In the genomic region with DNA sequence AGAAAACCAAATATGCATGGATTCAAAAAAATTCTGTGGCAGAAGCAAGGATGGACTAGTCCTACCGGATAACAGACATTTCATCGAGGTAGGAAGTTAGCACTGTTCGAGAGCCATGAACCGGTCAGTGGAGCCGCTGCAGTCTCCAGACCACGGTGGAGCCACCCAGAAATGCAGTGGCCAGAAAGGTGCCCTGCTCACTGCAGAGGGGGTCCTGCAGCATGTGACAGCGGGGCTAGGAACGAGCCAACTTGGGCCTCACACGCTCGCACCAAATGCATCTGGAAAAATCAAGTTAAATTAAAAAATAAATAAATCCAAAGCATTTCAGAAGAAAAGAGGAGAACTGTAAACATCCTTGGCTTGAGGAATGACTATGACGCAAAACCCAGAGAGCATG, we compare ENCODE assay signal across 31 cellular contexts. TPM values are rescaled to one million over a fixed set of nuclear protein-coding genes. Genes with fewer than 3 reads are reported as not detected.
"Had no signal": no experiment of that assay in that cellular context is flagged by ENCODE, and none has a peak within 500 bp of the region (broad histone marks: within the 10 kb centered on the region; RNA-seq: fewer than 3 reads in every experiment).

No MANE protein-coding gene starts in this region.

- H3K9me3 ChIP-seq: heart left ventricle, left lung, lower lobe of right lung, neutrophil, ovary, prostate gland, tibial nerve, vagina had no signal

- H3K9me3 Mint-ChIP-seq: mesothelial cell of epicardium; natural killer cell; nephron progenitor cell; neural progenitor cell; stimulated activated naive CD8-positive, alpha-beta T cell treated with anti-CD3 and anti-CD28 coated beads, Interleukin-15, amount 100 ng/mL, for 72 hours; type B pancreatic cell had no signal

- H3K4me3 ChIP-seq: heart left ventricle, hepatocyte, left lung, lower lobe of right lung, neural progenitor cell, ovary, prostate gland, skin epidermis, tibial nerve, vagina had no signal

- H3K27me3 ChIP-seq: neural progenitor cell, ovary, vagina had no signal

- H3K27ac Mint-ChIP-seq: mesothelial cell of epicardium; naive B cell; natural killer cell; nephron progenitor cell; stimulated activated memory B cell treated with anti-CD40 and anti-IgM and Interleukin-4, amounts not matched to agents 10 μg/mL and 1 μg/mL and 100 μg/mL, for 72 hours; type B pancreatic cell had no signal

- H3K79me2 ChIP-seq: hepatocyte had no signal

- H3K4me3 Mint-ChIP-seq: mesothelial cell of epicardium; naive B cell; natural killer cell; nephron progenitor cell; stimulated activated memory B cell treated with anti-CD40 and anti-IgM and Interleukin-4, amounts not matched to agents 10 μg/mL and 1 μg/mL and 100 μg/mL, for 72 hours; stimulated activated naive CD8-positive, alpha-beta T cell treated with anti-CD3 and anti-CD28 coated beads, Interleukin-15, amount 100 ng/mL, for 72 hours; type B pancreatic cell had no signal

- H3K36me3 ChIP-seq: heart left ventricle, left lung, lower lobe of right lung, neural progenitor cell, neutrophil, ovary, prostate gland, tibial nerve, vagina had no signal

- DNase-seq: heart left ventricle; kidney glomerular epithelial cell; left cardiac atrium; left lung; lower lobe of right lung; mammary epithelial cell; mesenchymal stem cell; naive B cell; natural killer cell; nephron progenitor cell; occipital lobe; ovary; retina; right cardiac atrium; stimulated activated CD4-positive, alpha-beta T cell treated with anti-CD3 and anti-CD28 coated beads, Interleukin-12 subunit alpha, Interleukin-12 subunit beta, amount 100 ng/mL, for 4 hours; stimulated activated CD4-positive, alpha-beta T cell treated with anti-CD3 and anti-CD28 coated beads, Interleukin-4, amount 100 ng/mL, for 4 hours; stimulated activated CD8-positive, alpha-beta memory T cell treated with anti-CD3 and anti-CD28 coated beads, Interleukin-4, amount 100 ng/mL, for 48 hours; stimulated activated naive CD4-positive, alpha-beta T cell treated with Interleukin-2 at 50 U/mL for 16 hours; stimulated activated naive CD8-positive, alpha-beta T cell treated with anti-CD3 and anti-CD28 coated beads, Interleukin-15, amount 100 ng/mL, for 72 hours; substantia nigra had no signal

- H3K9ac ChIP-seq: neural progenitor cell had no signal

- ATAC-seq: heart left ventricle; left cardiac atrium; left lung; lower lobe of right lung; natural killer cell; right cardiac atrium; sciatic nerve; stimulated activated memory B cell treated with anti-CD40 and anti-IgM and Interleukin-4, amounts not matched to agents 10 μg/mL and 1 μg/mL and 100 μg/mL, for 72 hours; stimulated activated naive CD8-positive, alpha-beta T cell treated with anti-CD3 and anti-CD28 coated beads, Interleukin-15, amount 100 ng/mL, for 72 hours had no signal

- H3K27ac ChIP-seq: heart left ventricle, hepatocyte, left lung, lower lobe of right lung, neural progenitor cell, neutrophil, ovary, prostate gland, skin epidermis, tibial nerve, vagina had no signal

- H3K4me2 ChIP-seq: hepatocyte, neural progenitor cell had no signal

- H2AFZ ChIP-seq: hepatocyte, neural progenitor cell had no signal

- H3K4me1 Mint-ChIP-seq: natural killer cell; stimulated activated memory B cell treated with anti-CD40 and anti-IgM and Interleukin-4, amounts not matched to agents 10 μg/mL and 1 μg/mL and 100 μg/mL, for 72 hours; stimulated activated naive CD8-positive, alpha-beta T cell treated with anti-CD3 and anti-CD28 coated beads, Interleukin-15, amount 100 ng/mL, for 72 hours had no signal

- H3K4me1 ChIP-seq: left lung, lower lobe of right lung, neural progenitor cell, prostate gland, tibial nerve, vagina had no signal

- H3K36me3 Mint-ChIP-seq: mesothelial cell of epicardium; naive B cell; natural killer cell; neural progenitor cell; stimulated activated memory B cell treated with anti-CD40 and anti-IgM and Interleukin-4, amounts not matched to agents 10 μg/mL and 1 μg/mL and 100 μg/mL, for 72 hours; type B pancreatic cell had no signal

RNA-seq across cellular contexts. Expression of gene CFAP46, which starts 13.1 kb away (rescaled TPM):
- total RNA-seq: vagina had no signal
